In the genomic region with DNA sequence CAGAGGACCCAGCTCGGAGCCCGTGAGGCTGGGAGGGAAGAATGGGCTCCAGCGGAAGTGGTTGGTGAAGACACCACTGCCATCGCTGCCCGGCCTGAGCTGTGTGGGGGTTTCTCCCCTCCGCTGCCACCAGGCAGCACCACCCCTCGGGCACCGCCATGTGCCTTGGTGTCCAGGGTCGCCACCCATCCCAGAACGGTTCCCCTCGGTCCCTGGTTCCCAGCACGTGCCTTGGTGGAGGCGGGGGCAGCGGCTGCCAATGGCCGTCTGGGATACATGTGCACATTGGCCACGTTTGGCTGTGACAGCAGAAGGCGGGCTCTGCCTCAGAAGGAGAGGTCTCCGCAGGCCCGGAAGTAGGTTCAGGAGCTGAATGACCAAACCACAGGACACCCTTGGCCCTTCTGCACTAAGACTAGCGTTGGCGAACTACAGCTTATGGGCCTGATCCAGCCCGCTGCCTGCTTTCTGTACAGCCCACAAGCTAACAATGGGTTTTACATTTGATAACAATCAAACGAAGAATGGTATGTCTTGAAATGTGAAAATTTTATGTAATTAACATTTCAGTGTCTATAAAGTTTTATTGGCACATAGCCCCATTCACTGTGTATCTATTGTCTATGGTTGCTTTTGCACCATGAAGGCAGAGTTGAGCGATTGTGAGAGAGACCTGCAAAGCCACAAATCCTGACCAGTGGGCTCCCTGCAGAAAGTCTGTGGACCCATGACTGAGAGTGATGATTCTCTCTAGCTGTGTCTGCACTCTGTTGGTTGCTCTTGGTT, we compare ENCODE assay signal across 1 cellular context.
A peak's percentile ranks its signal among the peaks of the same experiment; 100 is the strongest.
TF ChIP-seq lines count a peak whose summit lies in the region.

No MANE protein-coding gene starts in this region.

TF ChIP-seq in K562, 482 proteins besides CTCF, POLR2A, EP300 and RAD21 (continued from another document):
- TF ChIP-seq, protein P1, sequence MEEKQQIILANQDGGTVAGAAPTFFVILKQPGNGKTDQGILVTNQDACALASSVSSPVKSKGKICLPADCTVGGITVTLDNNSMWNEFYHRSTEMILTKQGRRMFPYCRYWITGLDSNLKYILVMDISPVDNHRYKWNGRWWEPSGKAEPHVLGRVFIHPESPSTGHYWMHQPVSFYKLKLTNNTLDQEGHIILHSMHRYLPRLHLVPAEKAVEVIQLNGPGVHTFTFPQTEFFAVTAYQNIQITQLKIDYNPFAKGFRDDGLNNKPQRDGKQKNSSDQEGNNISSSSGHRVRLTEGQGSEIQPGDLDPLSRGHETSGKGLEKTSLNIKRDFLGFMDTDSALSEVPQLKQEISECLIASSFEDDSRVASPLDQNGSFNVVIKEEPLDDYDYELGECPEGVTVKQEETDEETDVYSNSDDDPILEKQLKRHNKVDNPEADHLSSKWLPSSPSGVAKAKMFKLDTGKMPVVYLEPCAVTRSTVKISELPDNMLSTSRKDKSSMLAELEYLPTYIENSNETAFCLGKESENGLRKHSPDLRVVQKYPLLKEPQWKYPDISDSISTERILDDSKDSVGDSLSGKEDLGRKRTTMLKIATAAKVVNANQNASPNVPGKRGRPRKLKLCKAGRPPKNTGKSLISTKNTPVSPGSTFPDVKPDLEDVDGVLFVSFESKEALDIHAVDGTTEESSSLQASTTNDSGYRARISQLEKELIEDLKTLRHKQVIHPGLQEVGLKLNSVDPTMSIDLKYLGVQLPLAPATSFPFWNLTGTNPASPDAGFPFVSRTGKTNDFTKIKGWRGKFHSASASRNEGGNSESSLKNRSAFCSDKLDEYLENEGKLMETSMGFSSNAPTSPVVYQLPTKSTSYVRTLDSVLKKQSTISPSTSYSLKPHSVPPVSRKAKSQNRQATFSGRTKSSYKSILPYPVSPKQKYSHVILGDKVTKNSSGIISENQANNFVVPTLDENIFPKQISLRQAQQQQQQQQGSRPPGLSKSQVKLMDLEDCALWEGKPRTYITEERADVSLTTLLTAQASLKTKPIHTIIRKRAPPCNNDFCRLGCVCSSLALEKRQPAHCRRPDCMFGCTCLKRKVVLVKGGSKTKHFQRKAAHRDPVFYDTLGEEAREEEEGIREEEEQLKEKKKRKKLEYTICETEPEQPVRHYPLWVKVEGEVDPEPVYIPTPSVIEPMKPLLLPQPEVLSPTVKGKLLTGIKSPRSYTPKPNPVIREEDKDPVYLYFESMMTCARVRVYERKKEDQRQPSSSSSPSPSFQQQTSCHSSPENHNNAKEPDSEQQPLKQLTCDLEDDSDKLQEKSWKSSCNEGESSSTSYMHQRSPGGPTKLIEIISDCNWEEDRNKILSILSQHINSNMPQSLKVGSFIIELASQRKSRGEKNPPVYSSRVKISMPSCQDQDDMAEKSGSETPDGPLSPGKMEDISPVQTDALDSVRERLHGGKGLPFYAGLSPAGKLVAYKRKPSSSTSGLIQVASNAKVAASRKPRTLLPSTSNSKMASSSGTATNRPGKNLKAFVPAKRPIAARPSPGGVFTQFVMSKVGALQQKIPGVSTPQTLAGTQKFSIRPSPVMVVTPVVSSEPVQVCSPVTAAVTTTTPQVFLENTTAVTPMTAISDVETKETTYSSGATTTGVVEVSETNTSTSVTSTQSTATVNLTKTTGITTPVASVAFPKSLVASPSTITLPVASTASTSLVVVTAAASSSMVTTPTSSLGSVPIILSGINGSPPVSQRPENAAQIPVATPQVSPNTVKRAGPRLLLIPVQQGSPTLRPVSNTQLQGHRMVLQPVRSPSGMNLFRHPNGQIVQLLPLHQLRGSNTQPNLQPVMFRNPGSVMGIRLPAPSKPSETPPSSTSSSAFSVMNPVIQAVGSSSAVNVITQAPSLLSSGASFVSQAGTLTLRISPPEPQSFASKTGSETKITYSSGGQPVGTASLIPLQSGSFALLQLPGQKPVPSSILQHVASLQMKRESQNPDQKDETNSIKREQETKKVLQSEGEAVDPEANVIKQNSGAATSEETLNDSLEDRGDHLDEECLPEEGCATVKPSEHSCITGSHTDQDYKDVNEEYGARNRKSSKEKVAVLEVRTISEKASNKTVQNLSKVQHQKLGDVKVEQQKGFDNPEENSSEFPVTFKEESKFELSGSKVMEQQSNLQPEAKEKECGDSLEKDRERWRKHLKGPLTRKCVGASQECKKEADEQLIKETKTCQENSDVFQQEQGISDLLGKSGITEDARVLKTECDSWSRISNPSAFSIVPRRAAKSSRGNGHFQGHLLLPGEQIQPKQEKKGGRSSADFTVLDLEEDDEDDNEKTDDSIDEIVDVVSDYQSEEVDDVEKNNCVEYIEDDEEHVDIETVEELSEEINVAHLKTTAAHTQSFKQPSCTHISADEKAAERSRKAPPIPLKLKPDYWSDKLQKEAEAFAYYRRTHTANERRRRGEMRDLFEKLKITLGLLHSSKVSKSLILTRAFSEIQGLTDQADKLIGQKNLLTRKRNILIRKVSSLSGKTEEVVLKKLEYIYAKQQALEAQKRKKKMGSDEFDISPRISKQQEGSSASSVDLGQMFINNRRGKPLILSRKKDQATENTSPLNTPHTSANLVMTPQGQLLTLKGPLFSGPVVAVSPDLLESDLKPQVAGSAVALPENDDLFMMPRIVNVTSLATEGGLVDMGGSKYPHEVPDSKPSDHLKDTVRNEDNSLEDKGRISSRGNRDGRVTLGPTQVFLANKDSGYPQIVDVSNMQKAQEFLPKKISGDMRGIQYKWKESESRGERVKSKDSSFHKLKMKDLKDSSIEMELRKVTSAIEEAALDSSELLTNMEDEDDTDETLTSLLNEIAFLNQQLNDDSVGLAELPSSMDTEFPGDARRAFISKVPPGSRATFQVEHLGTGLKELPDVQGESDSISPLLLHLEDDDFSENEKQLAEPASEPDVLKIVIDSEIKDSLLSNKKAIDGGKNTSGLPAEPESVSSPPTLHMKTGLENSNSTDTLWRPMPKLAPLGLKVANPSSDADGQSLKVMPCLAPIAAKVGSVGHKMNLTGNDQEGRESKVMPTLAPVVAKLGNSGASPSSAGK (IDR thresholded peaks at IDR 0.05) = peak; percentile 58; the same call in 1 of the 2 replicates
- TF ChIP-seq CBX3 (IDR thresholded peaks at IDR 0.05; ENCODE audit: borderline replicate concordance in 1 of 2, low read length in 2 of 2) = no peak
- no peak for TF ChIP-seq PREB (CRISPR knock-in tag; IDR thresholded peaks at IDR 0.05)
- no peak for TF ChIP-seq ZNF121 (CRISPR knock-in tag; conservative IDR thresholded peaks at IDR 0.05)
- no peak for TF ChIP-seq JUN (IDR thresholded peaks at IDR 0.05; ENCODE audit: borderline replicate concordance, low read depth, low read length)
- no peak for TF ChIP-seq JUN (CRISPR knock-in tag; IDR thresholded peaks at IDR 0.05; ENCODE audit: borderline replicate concordance)
- TF ChIP-seq NR3C1 (CRISPR knock-in tag; IDR thresholded peaks at IDR 0.05) = no peak
- no peak for TF ChIP-seq RFX7 (CRISPR knock-in tag; IDR thresholded peaks at IDR 0.05)
- TF ChIP-seq TAF1 (IDR thresholded peaks at IDR 0.05; ENCODE audit: control insufficient read depth, extremely low read depth, insufficient read depth, low read length, severe bottlenecking) = no peak
- peak; percentile 69 for TF ChIP-seq BHLHE40 (IDR thresholded peaks at IDR 0.05; ENCODE audit: low read length)
- TF ChIP-seq E2F8 (IDR thresholded peaks at IDR 0.05; ENCODE audit: low read depth, partially characterized antibody) = no peak
- TF ChIP-seq ZKSCAN3 (CRISPR knock-in tag; IDR thresholded peaks at IDR 0.05) = no peak
- peak; percentile 43; the same call in 1 of the 2 replicates for TF ChIP-seq L3MBTL2 (IDR thresholded peaks at IDR 0.05)
- no peak for TF ChIP-seq ZBTB49 (CRISPR knock-in tag; IDR thresholded peaks at IDR 0.05; ENCODE audit: borderline replicate concordance)
- TF ChIP-seq ZNF224 (CRISPR knock-in tag; IDR thresholded peaks at IDR 0.05) = no peak
- no peak for TF ChIP-seq ZNF436 (CRISPR knock-in tag; IDR thresholded peaks at IDR 0.05)
- TF ChIP-seq ATF1 (CRISPR knock-in tag; IDR thresholded peaks at IDR 0.05) = no peak
- no peak for TF ChIP-seq ATF1 (tag; IDR thresholded peaks at IDR 0.05)
